Comparison of ENCODE assay signal across 31 cellular contexts in genomic region chr2:54676656-54677055, GRCh38. TPM values are rescaled to one million over a fixed set of nuclear protein-coding genes. Genes with fewer than 3 reads are reported as not detected.
A peak's percentile ranks its signal among the peaks of the same experiment; 100 is the strongest.
DNase-seq lines count a peak whose midpoint lies in the region; ATAC-seq and TF ChIP-seq lines count a peak whose summit lies in the region.
"Had no signal": no experiment of that assay in that cellular context is flagged by ENCODE, and none has a peak within 500 bp of the region (broad histone marks: within the 10 kb centered on the region; RNA-seq: fewer than 3 reads in every experiment).

No MANE protein-coding gene starts in this region.

- no peak for TF ChIP-seq EP300 in esophagus muscularis mucosa (IDR thresholded peaks at IDR 0.05)

- no peaks in the 10 kb centered on the region for H4K20me1 ChIP-seq in osteoblast (ENCODE audit: insufficient read depth, low read length)

- H3K9me3 Mint-ChIP-seq in HFFc6 (no peaks in the 10 kb centered on the region), endothelial cell (ENCODE audit: unreplicated experiment) (no peaks in the 10 kb centered on the region)
- H3K9me3 Mint-ChIP-seq: activated CD4-positive, alpha-beta T cell treated with anti-CD3 and anti-CD28 coated beads, Interleukin-2, amount 10 ng/mL, durations not matched to agents 24 days and 14 days; activated naive CD4-positive, alpha-beta T cell treated with anti-CD3 and anti-CD28 coated beads for 36 hours; endodermal cell; natural killer cell had no signal

- H3K4me3 ChIP-seq in AG10803 (ENCODE audit: low read length) (no peak overlapping the region), esophagus muscularis mucosa (no peak overlapping the region), osteoblast (ENCODE audit: insufficient read depth, low read length) (no peak overlapping the region)
- H3K4me3 ChIP-seq: ascending aorta, esophagus squamous epithelium, lower lobe of right lung had no signal

- H3K36me3 ChIP-seq in esophagus muscularis mucosa (no peaks in the 10 kb centered on the region), osteoblast (ENCODE audit: insufficient read depth, low read length) (no peaks in the 10 kb centered on the region)
- H3K36me3 ChIP-seq: ascending aorta, esophagus squamous epithelium, lower lobe of right lung, WERI-Rb-1 had no signal

- H2AFZ ChIP-seq in osteoblast (ENCODE audit: low read length), result no peak overlapping the region

- no peaks in the 10 kb centered on the region for H3K79me2 ChIP-seq in osteoblast (ENCODE audit: insufficient read depth, low read length)

- peaks cover 5% of the 10 kb centered on the region; the same call in 1 of the 2 replicates for H3K36me3 Mint-ChIP-seq in HFFc6 (ENCODE audit: low read depth)
- H3K36me3 Mint-ChIP-seq in endothelial cell (ENCODE audit: low read depth, unreplicated experiment), result peaks cover 23% of the 10 kb centered on the region
- H3K36me3 Mint-ChIP-seq: natural killer cell had no signal

- intact Hi-C loops in esophagus muscularis mucosa (cut with DNase I), result no loop called here

- H3K9me3 ChIP-seq in esophagus muscularis mucosa, result no peaks in the 10 kb centered on the region
- no peaks in the 10 kb centered on the region for H3K9me3 ChIP-seq in osteoblast (ENCODE audit: low read depth, low read length)
- H3K9me3 ChIP-seq: ascending aorta, esophagus squamous epithelium, lower lobe of right lung had no signal

- H3K4me3 Mint-ChIP-seq in HFFc6, result peak overlapping the region; percentile 18; the same call in 1 of the 2 replicates
- no peak overlapping the region for H3K4me3 Mint-ChIP-seq in endothelial cell (ENCODE audit: unreplicated experiment)
- H3K4me3 Mint-ChIP-seq: activated CD4-positive, alpha-beta T cell treated with anti-CD3 and anti-CD28 coated beads, Interleukin-2, amount 10 ng/mL, durations not matched to agents 24 days and 14 days; activated naive CD4-positive, alpha-beta T cell treated with anti-CD3 and anti-CD28 coated beads for 36 hours; dendritic cell treated with granulocyte-macrophage colony-stimulating factor and Interleukin-4, amounts not matched to agents 40 ng/mL and 50 ng/mL, for 4 days; endodermal cell; natural killer cell had no signal

- H3K27me3 ChIP-seq in esophagus muscularis mucosa (no peaks in the 10 kb centered on the region), osteoblast (ENCODE audit: insufficient read depth, low read length) (no peaks in the 10 kb centered on the region)
- H3K27me3 ChIP-seq: ascending aorta, esophagus squamous epithelium had no signal

- H3K27ac Mint-ChIP-seq in HFFc6 (0 out of 2 replicates have a peak overlapping the region, but pooled peaks have one; percentile 2), endothelial cell (ENCODE audit: unreplicated experiment) (no peak overlapping the region)
- H3K27ac Mint-ChIP-seq: activated CD4-positive, alpha-beta T cell treated with anti-CD3 and anti-CD28 coated beads, Interleukin-2, amount 10 ng/mL, durations not matched to agents 24 days and 14 days; activated naive CD4-positive, alpha-beta T cell treated with anti-CD3 and anti-CD28 coated beads for 36 hours; dendritic cell treated with granulocyte-macrophage colony-stimulating factor and Interleukin-4, amounts not matched to agents 40 ng/mL and 50 ng/mL, for 4 days; endodermal cell; natural killer cell had no signal

- H3K27ac ChIP-seq in esophagus muscularis mucosa (replicated peaks in 1 of 4) (no peak overlapping the region), osteoblast (ENCODE audit: low read depth, low read length) (peak overlapping the region; percentile 45)
- H3K27ac ChIP-seq: ascending aorta, esophagus squamous epithelium, lower lobe of right lung, WERI-Rb-1 had no signal

- H3K4me1 Mint-ChIP-seq in HFFc6 (ENCODE audit: low read depth) (peaks cover 44% of the 10 kb centered on the region), endothelial cell (ENCODE audit: unreplicated experiment) (peaks cover 56% of the 10 kb centered on the region)

- H3K4me1 ChIP-seq in esophagus muscularis mucosa (peaks cover 43 to 49% (median 46%) of the 10 kb centered on the region in 4 donors), osteoblast (ENCODE audit: insufficient read depth, low read length) (peaks cover 65% of the 10 kb centered on the region)
- H3K4me1 ChIP-seq: ascending aorta had no signal

- no peak for TF ChIP-seq POLR2A in esophagus muscularis mucosa (IDR thresholded peaks at IDR 0.05; ENCODE audit: low read depth)

- TF ChIP-seq CTCF in AG10803 (conservative IDR thresholded peaks at IDR 0.05; ENCODE audit: low read length), result 0 out of 2 replicates have a peak, but pooled peaks have one; percentile 0
- no peak for TF ChIP-seq CTCF in HFFc6 (IDR thresholded peaks at IDR 0.05)
- no peak for TF ChIP-seq CTCF in esophagus muscularis mucosa (IDR thresholded peaks at IDR 0.05)
- no peak for TF ChIP-seq CTCF in osteoblast (IDR thresholded peaks at IDR 0.05; ENCODE audit: extremely low read depth, low read depth, low read length)
- no peak for TF ChIP-seq CTCF in endothelial cell (IDR thresholded peaks at IDR 0.05; ENCODE audit: unreplicated experiment)

- H3K27me3 Mint-ChIP-seq in HFFc6 (ENCODE audit: insufficient read depth), result peaks cover 2% of the 10 kb centered on the region
- H3K27me3 Mint-ChIP-seq in endothelial cell (ENCODE audit: unreplicated experiment), result peaks cover 16% of the 10 kb centered on the region

- peak; percentile 74 for DNase-seq in AG10803 (ENCODE audit: low read depth)
- peak; percentile 69 for DNase-seq in HFFc6
- peak; percentile 70 for DNase-seq in esophagus muscularis mucosa (ENCODE audit: extremely low spot score)
- DNase-seq in osteoblast (ENCODE audit: insufficient read length, low spot score, missing footprints), result peak; percentile 75
- DNase-seq in NCI-H748 (lab: John Stamatoyannopoulos, UW; ENCODE audit: unreplicated experiment), result no peak
- no peak for DNase-seq in endothelial cell (ENCODE audit: low spot score)
- DNase-seq: activated CD4-positive, alpha-beta T cell treated with anti-CD3 and anti-CD28 coated beads, Interleukin-2, amount 10 ng/mL, durations not matched to agents 24 days and 14 days; activated naive CD4-positive, alpha-beta T cell treated with anti-CD3 and anti-CD28 coated beads for 36 hours; activated T-cell treated with anti-CD3 and anti-CD28 coated beads, Interleukin-2, amount 50 U/mL, for 48 hours; central memory CD4-positive, alpha-beta T cell; endodermal cell; esophagus squamous epithelium; GOT3; head of caudate nucleus; kidney glomerular epithelial cell; lower lobe of right lung; natural killer cell; NCI-H1092 treated with DMSO at 0.1 percent for 48 hours; NCI-H187; NCI-H2171; NCI-H524; PC-3; Right ventricle myocardium superior; small intestine; stimulated activated CD8-positive, alpha-beta memory T cell treated with anti-CD3 and anti-CD28 coated beads, Interleukin-4, amount 100 ng/mL, for 48 hours; T-helper 9 cell; trophoblast cell; WERI-Rb-1 had no signal

- no peak for ATAC-seq in HG03139 (IDR thresholded peaks at IDR 0.05; ENCODE audit: unreplicated experiment)
- ATAC-seq: lower lobe of right lung, natural killer cell, PC-3 had no signal

- 89% methylated on average over 1 of the region's 2 CpGs for WGBS in esophagus muscularis mucosa

- peak overlapping the region; percentile 66 for H3K4me2 ChIP-seq in osteoblast (ENCODE audit: insufficient read depth, low read length)

RNA-seq across cellular contexts. Expression of gene EML6, which starts 46.8 kb away (rescaled TPM):
- under 1 TPM; 0.05 to 0.37 (median 0.25) TPM for total RNA-seq in HFFc6 (2021; fragmentation: NEBNext Ultra II Directional; extraction: Animal tissue kit (Norgen Biotek cat#: 25700))
- 1 to 10 TPM in 1 of 4 donors, under 1 TPM in 3; 0.75 to 4.6 (median 0.89) TPM for total RNA-seq in esophagus muscularis mucosa
- total RNA-seq in osteoblast, result 0.29 and 1.1 TPM in 2 replicates
- total RNA-seq in endothelial cell (ENCODE audit: unreplicated experiment), result 0.90 TPM
- total RNA-seq: ascending aorta had no signal

Comparison
In these comparisons a context has a peak if more than half of its experiments do, and no peak if none do; other contexts are left out.
1. DNase-seq: peak in AG10803 (single experiment), HFFc6 (single experiment), esophagus muscularis mucosa (single experiment) and osteoblast (single experiment); none in NCI-H748 (single experiment) and endothelial cell (single experiment).